In genomic region chr3:55180161-55180560, GRCh38 we compare ENCODE assay signal across 1 cellular context.
TF ChIP-seq lines count a peak whose summit lies in the region.

No MANE protein-coding gene starts in this region.

TF ChIP-seq in GM23338, 12 proteins besides CTCF, POLR2A, EP300 and RAD21:
- TF ChIP-seq ZNF462 (CRISPR knock-in tag; IDR thresholded peaks at IDR 0.05) (no peak), EZH2 (IDR thresholded peaks at IDR 0.05; ENCODE audit: low read depth, unreplicated experiment) (no peak), POLR2AphosphoS5 (IDR thresholded peaks at IDR 0.05; ENCODE audit: low read depth) (no peak)
TF ChIP-seq in GM23338: peak in this region for 0.
